ENCODE assay signal across 1 cellular context in the genomic region with DNA sequence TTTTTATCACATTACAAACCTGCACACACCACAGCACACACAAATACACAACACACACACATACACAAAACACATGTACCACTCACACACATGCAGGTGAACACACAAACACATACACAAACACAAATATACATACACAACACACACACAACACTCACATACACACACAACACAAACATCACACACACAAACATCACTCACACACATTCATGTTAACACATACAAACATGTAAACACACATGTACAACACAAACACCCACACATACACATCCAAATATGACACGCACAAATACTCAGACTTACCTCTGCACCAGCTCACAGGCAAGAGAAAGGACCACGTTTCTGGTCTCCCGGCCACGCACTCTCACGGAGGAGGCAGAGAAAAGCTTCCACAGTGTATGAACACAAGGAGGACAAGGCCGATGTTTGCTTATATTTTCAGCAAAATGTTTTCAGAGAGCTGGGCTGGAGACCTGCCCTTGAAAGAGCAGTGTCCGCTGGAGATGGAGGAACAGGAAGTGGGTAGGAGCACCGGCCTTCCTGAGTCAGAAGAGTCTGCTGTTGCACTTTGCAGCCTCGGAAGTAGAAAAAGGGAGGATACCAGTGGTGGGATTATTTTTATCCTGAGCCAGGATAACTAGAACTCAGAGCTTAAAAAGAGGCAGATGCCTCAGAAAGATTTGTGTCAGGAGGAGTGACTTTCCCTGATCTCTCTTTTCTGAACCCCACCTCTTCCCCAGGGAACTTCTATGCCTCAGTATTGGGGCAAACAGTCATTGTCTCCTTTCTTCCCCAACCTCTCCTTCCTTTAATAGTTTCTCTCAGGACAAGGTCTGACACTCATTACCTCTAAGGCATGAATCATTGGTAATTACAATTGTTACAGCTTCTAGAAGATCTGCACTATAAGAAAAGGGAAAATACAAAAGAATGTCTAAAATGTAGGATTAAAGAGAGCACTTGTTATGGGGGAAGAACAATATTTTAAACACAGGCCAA.
A peak's percentile ranks its signal among the peaks of the same experiment; 100 is the strongest.
TF ChIP-seq lines count a peak whose summit lies in the region.

A gene (minus strand): TSS at position 520 of the 999 bp plus-strand sequence. CDS start 2,243 bp downstream, outside the sequence.

TF ChIP-seq in K562, 482 proteins besides CTCF, POLR2A, EP300 and RAD21 (continued from another document):
- TF ChIP-seq MAZ (CRISPR knock-in tag; conservative IDR thresholded peaks at IDR 0.05 in 1 of 2, IDR thresholded peaks at IDR 0.05 in 1 of 2), result peak in 1 of 2 experiments; percentile 34; a peak in 1 of 4 replicates
- TF ChIP-seq, protein P1, sequence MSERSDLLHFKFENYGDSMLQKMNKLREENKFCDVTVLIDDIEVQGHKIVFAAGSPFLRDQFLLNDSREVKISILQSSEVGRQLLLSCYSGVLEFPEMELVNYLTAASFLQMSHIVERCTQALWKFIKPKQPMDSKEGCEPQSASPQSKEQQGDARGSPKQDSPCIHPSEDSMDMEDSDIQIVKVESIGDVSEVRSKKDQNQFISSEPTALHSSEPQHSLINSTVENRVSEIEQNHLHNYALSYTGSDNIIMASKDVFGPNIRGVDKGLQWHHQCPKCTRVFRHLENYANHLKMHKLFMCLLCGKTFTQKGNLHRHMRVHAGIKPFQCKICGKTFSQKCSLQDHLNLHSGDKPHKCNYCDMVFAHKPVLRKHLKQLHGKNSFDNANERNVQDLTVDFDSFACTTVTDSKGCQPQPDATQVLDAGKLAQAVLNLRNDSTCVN (CRISPR knock-in tag; IDR thresholded peaks at IDR 0.05), result peak; percentile 84
- TF ChIP-seq, protein P2, sequence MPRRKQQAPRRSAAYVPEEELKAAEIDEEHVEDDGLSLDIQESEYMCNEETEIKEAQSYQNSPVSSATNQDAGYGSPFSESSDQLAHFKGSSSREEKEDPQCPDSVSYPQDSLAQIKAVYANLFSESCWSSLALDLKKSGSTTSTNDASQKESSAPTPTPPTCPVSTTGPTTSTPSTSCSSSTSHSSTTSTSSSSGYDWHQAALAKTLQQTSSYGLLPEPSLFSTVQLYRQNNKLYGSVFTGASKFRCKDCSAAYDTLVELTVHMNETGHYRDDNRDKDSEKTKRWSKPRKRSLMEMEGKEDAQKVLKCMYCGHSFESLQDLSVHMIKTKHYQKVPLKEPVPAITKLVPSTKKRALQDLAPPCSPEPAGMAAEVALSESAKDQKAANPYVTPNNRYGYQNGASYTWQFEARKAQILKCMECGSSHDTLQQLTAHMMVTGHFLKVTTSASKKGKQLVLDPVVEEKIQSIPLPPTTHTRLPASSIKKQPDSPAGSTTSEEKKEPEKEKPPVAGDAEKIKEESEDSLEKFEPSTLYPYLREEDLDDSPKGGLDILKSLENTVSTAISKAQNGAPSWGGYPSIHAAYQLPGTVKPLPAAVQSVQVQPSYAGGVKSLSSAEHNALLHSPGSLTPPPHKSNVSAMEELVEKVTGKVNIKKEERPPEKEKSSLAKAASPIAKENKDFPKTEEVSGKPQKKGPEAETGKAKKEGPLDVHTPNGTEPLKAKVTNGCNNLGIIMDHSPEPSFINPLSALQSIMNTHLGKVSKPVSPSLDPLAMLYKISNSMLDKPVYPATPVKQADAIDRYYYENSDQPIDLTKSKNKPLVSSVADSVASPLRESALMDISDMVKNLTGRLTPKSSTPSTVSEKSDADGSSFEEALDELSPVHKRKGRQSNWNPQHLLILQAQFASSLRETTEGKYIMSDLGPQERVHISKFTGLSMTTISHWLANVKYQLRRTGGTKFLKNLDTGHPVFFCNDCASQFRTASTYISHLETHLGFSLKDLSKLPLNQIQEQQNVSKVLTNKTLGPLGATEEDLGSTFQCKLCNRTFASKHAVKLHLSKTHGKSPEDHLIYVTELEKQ (CRISPR knock-in tag; IDR thresholded peaks at IDR 0.05), result no peak
- no peak for TF ChIP-seq MXI1 (IDR thresholded peaks at IDR 0.05; ENCODE audit: low read depth, low read length)
- TF ChIP-seq ELF1 (tag; IDR thresholded peaks at IDR 0.05), result peak; percentile 57
- 0 out of 2 replicates have a peak, but pooled peaks have one; percentile 39 for TF ChIP-seq DIDO1 (tag; IDR thresholded peaks at IDR 0.05; ENCODE audit: low read depth)
- TF ChIP-seq, protein P3, sequence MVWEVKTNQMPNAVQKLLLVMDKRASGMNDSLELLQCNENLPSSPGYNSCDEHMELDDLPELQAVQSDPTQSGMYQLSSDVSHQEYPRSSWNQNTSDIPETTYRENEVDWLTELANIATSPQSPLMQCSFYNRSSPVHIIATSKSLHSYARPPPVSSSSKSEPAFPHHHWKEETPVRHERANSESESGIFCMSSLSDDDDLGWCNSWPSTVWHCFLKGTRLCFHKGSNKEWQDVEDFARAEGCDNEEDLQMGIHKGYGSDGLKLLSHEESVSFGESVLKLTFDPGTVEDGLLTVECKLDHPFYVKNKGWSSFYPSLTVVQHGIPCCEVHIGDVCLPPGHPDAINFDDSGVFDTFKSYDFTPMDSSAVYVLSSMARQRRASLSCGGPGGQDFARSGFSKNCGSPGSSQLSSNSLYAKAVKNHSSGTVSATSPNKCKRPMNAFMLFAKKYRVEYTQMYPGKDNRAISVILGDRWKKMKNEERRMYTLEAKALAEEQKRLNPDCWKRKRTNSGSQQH (CRISPR knock-in tag; IDR thresholded peaks at IDR 0.05), result 0 out of 2 replicates have a peak, but pooled peaks have one; percentile 12
- no peak for TF ChIP-seq ZNF584 (CRISPR knock-in tag; IDR thresholded peaks at IDR 0.05; ENCODE audit: low read depth)
- peak; percentile 51; the same call in 1 of the 2 replicates for TF ChIP-seq ETV1 (tag; conservative IDR thresholded peaks at IDR 0.05; ENCODE audit: low read depth)
- peak; percentile 83 for TF ChIP-seq GABPA (tag; conservative IDR thresholded peaks at IDR 0.05; ENCODE audit: low read depth)
- TF ChIP-seq, protein P4, sequence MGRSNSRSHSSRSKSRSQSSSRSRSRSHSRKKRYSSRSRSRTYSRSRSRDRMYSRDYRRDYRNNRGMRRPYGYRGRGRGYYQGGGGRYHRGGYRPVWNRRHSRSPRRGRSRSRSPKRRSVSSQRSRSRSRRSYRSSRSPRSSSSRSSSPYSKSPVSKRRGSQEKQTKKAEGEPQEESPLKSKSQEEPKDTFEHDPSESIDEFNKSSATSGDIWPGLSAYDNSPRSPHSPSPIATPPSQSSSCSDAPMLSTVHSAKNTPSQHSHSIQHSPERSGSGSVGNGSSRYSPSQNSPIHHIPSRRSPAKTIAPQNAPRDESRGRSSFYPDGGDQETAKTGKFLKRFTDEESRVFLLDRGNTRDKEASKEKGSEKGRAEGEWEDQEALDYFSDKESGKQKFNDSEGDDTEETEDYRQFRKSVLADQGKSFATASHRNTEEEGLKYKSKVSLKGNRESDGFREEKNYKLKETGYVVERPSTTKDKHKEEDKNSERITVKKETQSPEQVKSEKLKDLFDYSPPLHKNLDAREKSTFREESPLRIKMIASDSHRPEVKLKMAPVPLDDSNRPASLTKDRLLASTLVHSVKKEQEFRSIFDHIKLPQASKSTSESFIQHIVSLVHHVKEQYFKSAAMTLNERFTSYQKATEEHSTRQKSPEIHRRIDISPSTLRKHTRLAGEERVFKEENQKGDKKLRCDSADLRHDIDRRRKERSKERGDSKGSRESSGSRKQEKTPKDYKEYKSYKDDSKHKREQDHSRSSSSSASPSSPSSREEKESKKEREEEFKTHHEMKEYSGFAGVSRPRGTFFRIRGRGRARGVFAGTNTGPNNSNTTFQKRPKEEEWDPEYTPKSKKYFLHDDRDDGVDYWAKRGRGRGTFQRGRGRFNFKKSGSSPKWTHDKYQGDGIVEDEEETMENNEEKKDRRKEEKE (IDR thresholded peaks at IDR 0.05; ENCODE audit: borderline replicate concordance in 1 of 2, control insufficient read depth in 1 of 2, low read depth in 2 of 2, low read length in 1 of 2), result no peak
- peak; percentile 77; the same call in 1 of the 2 replicates for TF ChIP-seq LARP7 (IDR thresholded peaks at IDR 0.05)
- no peak for TF ChIP-seq LCOR (CRISPR knock-in tag; IDR thresholded peaks at IDR 0.05)
- no peak for TF ChIP-seq ASH1L (IDR thresholded peaks at IDR 0.05; ENCODE audit: borderline replicate concordance, low read depth, partially characterized antibody)
- no peak for TF ChIP-seq SRSF1 (IDR thresholded peaks at IDR 0.05; ENCODE audit: low read depth, low read length)
- peak; percentile 43 for TF ChIP-seq PHF20 (IDR thresholded peaks at IDR 0.05; ENCODE audit: partially characterized antibody)
- 0 out of 4 replicates have a peak, but pooled peaks of 1 of the 2 experiments have one; percentile 16 for TF ChIP-seq HDAC1 (IDR thresholded peaks at IDR 0.05)
- TF ChIP-seq, protein P5, sequence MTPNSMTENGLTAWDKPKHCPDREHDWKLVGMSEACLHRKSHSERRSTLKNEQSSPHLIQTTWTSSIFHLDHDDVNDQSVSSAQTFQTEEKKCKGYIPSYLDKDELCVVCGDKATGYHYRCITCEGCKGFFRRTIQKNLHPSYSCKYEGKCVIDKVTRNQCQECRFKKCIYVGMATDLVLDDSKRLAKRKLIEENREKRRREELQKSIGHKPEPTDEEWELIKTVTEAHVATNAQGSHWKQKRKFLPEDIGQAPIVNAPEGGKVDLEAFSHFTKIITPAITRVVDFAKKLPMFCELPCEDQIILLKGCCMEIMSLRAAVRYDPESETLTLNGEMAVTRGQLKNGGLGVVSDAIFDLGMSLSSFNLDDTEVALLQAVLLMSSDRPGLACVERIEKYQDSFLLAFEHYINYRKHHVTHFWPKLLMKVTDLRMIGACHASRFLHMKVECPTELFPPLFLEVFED (CRISPR knock-in tag; conservative IDR thresholded peaks at IDR 0.05), result 0 out of 2 replicates have a peak, but pooled peaks have one; percentile 43
- TF ChIP-seq BCL6 (CRISPR knock-in tag; IDR thresholded peaks at IDR 0.05), result 0 out of 2 replicates have a peak, but pooled peaks have one; percentile 26
- peak; percentile 89 for TF ChIP-seq SPI1 (IDR thresholded peaks at IDR 0.05; ENCODE audit: borderline replicate concordance, low read depth, low read length)
- TF ChIP-seq, protein P6, sequence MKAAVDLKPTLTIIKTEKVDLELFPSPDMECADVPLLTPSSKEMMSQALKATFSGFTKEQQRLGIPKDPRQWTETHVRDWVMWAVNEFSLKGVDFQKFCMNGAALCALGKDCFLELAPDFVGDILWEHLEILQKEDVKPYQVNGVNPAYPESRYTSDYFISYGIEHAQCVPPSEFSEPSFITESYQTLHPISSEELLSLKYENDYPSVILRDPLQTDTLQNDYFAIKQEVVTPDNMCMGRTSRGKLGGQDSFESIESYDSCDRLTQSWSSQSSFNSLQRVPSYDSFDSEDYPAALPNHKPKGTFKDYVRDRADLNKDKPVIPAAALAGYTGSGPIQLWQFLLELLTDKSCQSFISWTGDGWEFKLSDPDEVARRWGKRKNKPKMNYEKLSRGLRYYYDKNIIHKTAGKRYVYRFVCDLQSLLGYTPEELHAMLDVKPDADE (conservative IDR thresholded peaks at IDR 0.05; ENCODE audit: control insufficient read depth, low read depth, low read length), result no peak
- peak; percentile 24 for TF ChIP-seq ARHGAP35 (IDR thresholded peaks at IDR 0.05; ENCODE audit: partially characterized antibody)
- no peak for TF ChIP-seq NR2C2 (CRISPR knock-in tag; IDR thresholded peaks at IDR 0.05)
- TF ChIP-seq NR2C2 (tag; IDR thresholded peaks at IDR 0.05), result peak; percentile 39; the same call in 1 of the 2 replicates
- no peak for TF ChIP-seq ATF1 (CRISPR knock-in tag; IDR thresholded peaks at IDR 0.05)
- no peak for TF ChIP-seq ATF1 (tag; IDR thresholded peaks at IDR 0.05)
